In the genomic region with DNA sequence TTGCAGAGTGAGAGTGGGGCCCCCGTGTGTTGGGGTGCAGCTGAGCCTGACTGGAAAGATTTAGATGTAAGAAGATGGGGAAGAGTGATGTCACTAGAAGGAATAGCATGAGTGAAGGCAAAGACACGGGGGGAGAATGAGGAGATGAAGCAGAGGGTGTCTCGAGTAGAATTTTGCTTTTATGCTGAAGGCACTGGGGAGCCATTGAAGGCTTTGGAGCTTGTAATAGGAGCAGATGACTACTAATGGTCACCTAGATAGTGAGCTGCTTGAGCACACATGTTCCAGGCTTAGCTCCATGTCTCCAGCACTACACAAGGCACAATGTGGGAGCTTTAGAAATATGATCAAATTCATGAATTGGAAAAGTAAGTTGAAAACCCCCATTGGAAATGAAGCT, we compare ENCODE assay signal across 12 cellular contexts. TPM values are rescaled to one million over a fixed set of nuclear protein-coding genes. Genes with fewer than 3 reads are reported as not detected.
"Had no signal": no experiment of that assay in that cellular context is flagged by ENCODE, and none has a peak within 500 bp of the region (broad histone marks: within the 10 kb centered on the region; RNA-seq: fewer than 3 reads in every experiment).

No MANE protein-coding gene starts in this region.

- H3K27me3 ChIP-seq: brain microvascular endothelial cell, pancreas, right lobe of liver, testis had no signal

- H3K27ac ChIP-seq: brain microvascular endothelial cell, foreskin keratinocyte, right lobe of liver had no signal

- H3K4me1 ChIP-seq: foreskin keratinocyte, right lobe of liver had no signal

- H3K4me3 ChIP-seq: right lobe of liver had no signal

- H3K36me3 ChIP-seq: brain microvascular endothelial cell, pancreas, right lobe of liver had no signal

- DNase-seq: activated CD4-positive, CD25-positive, alpha-beta regulatory T cell treated with anti-CD3 and anti-CD28 coated beads, Interleukin-2, amount 50 U/mL, for 72 hours; activated naive CD4-positive, alpha-beta T cell; activated naive CD8-positive, alpha-beta T cell treated with anti-CD3 and anti-CD28 coated beads, Interleukin-2, amount 10 ng/mL, durations not matched to agents 7 days and 5 days; brain microvascular endothelial cell; effector CD8-positive, alpha-beta T cell; foreskin keratinocyte; mammary epithelial cell; right lobe of liver; stimulated activated naive CD8-positive, alpha-beta T cell treated with anti-CD3 and anti-CD28 coated beads, Interleukin-15, Interleukin-2, amounts not matched to agents 100 U/mL and 50 U/mL, for 24 hours; T-helper 1 cell had no signal

- H3K9me3 ChIP-seq: pancreas, right lobe of liver, testis had no signal

RNA-seq across cellular contexts. Expression of a gene that starts 32.1 kb away (rescaled TPM):
- total RNA-seq: foreskin keratinocyte had no signal
- polyA plus RNA-seq: mammary epithelial cell had no signal
